12 cellular contexts compared by ENCODE assay signal in the genomic region with DNA sequence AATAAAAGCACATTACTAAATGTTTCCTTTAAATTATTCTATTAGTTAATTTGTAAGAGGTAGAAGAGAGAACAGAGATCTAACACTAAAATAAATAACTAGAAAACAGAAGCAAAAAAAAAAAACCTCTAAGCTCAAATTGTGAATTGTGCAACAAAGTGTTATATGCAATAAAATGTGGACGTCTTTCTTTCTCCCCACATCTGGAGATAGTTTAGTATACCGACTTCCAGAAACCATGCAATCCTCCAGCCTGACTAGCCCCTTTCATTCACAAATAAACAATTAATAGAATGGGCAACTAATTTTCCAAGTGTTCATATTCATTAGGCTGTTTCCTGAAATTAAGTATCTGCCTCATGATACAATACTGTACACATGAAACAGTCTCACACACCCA.
"Had no signal": no experiment of that assay in that cellular context is flagged by ENCODE, and none has a peak within 500 bp of the region (broad histone marks: within the 10 kb centered on the region; RNA-seq: fewer than 3 reads in every experiment).

No MANE protein-coding gene starts in this region.

- H3K9me3 ChIP-seq: pancreas, stomach, thoracic aorta had no signal

- H3K4me3 ChIP-seq: dorsolateral prefrontal cortex, lung, pancreas, stomach, thoracic aorta had no signal

- DNase-seq: activated T-cell treated with anti-CD3 and anti-CD28 coated beads, Interleukin-2, amount 50 U/mL, for 1 hour; brain microvascular endothelial cell; dorsolateral prefrontal cortex; hippocampal formation; naive B cell; pancreas; stimulated activated CD4-positive, alpha-beta T cell treated with anti-CD3 and anti-CD28 coated beads, Interleukin-4, amount 100 ng/mL, for 4 hours; stomach had no signal

- ATAC-seq: activated CD4-positive, CD25-positive, alpha-beta regulatory T cell treated with anti-CD3 and anti-CD28 coated beads, Interleukin-2, amount 50 U/mL, for 24 hours; esophagus mucosa; pancreas had no signal

- H3K4me1 ChIP-seq: pancreas had no signal

- H3K27me3 ChIP-seq: brain microvascular endothelial cell, pancreas, stomach had no signal

- H3K36me3 ChIP-seq: brain microvascular endothelial cell, pancreas, stomach, thoracic aorta had no signal

- H3K27ac ChIP-seq: brain microvascular endothelial cell, dorsolateral prefrontal cortex, pancreas, stomach, thoracic aorta had no signal
